In genomic region chr19:1649706-1650626, GRCh38 we compare ENCODE assay signal across 9 cellular contexts. TPM values are rescaled to one million over a fixed set of nuclear protein-coding genes. Genes with fewer than 3 reads are reported as not detected.
DNase-seq lines count a peak whose midpoint lies in the region; ATAC-seq, FAIRE-seq and TF ChIP-seq lines count a peak whose summit lies in the region.
"Had no signal": no experiment of that assay in that cellular context is flagged by ENCODE, and none has a peak within 500 bp of the region (broad histone marks: within the 10 kb centered on the region; RNA-seq: fewer than 3 reads in every experiment).

No MANE protein-coding gene starts in this region.

- peaks cover 13% of the 10 kb centered on the region for H3K79me1 ChIP-seq in mesendoderm (ENCODE audit: low read length)

- no CpG with 5 or more reads among the region's 20 CpGs for WGBS in mesendoderm (ENCODE audit: extremely low coverage, insufficient coverage, low lambda C conversion rate)

- H3K27me3 ChIP-seq in HCT116 (ENCODE audit: insufficient read depth, low read length) = no peaks in the 10 kb centered on the region
- H3K27me3 ChIP-seq in astrocyte (ENCODE audit: insufficient read depth, low read length) = no peaks in the 10 kb centered on the region
- H3K27me3 ChIP-seq in mesendoderm (ENCODE audit: insufficient read depth, low read length, poor library complexity) = no peaks in the 10 kb centered on the region

- H3K27ac ChIP-seq in HCT116 (ENCODE audit: low read depth, low read length) (peak overlapping the region; percentile 82), astrocyte (ENCODE audit: low read depth, low read length) (no peak overlapping the region), mesendoderm (ENCODE audit: low read depth, low read length) (peak overlapping the region; percentile 36)

- H3K4me1 ChIP-seq in HCT116 (ENCODE audit: control insufficient read depth in 1 of 2, insufficient read depth in 2 of 2, low read length in 2 of 2) = peaks cover 13 to 30% of the 10 kb centered on the region in 2 experiments
- H3K4me1 ChIP-seq in astrocyte (ENCODE audit: insufficient read depth, low read length) = peaks cover 3% of the 10 kb centered on the region
- H3K4me1 ChIP-seq in mesendoderm (ENCODE audit: control insufficient read depth, low read depth, low read length) = peaks cover 2% of the 10 kb centered on the region

- no peak overlapping the region for H2BK5ac ChIP-seq in mesendoderm (ENCODE audit: low read length)

- H2BK120ac ChIP-seq in mesendoderm (ENCODE audit: low read depth, low read length) = no peak overlapping the region

- peak overlapping the region; percentile 94 for H3K56ac ChIP-seq in mesendoderm (ENCODE audit: low read length)

- H3K18ac ChIP-seq in mesendoderm (ENCODE audit: low read length) = peak overlapping the region; percentile 96

- ATAC-seq in HCT116 (no peak), esophagus mucosa (no peak), GM18505 (IDR thresholded peaks at IDR 0.05; ENCODE audit: unreplicated experiment) (no peak)

- intact Hi-C loops in HCT116 (cut with micrococcal nuclease) = no loop called here

- peaks cover 3% of the 10 kb centered on the region for H3K36me3 Mint-ChIP-seq in astrocyte (ENCODE audit: low read depth, unreplicated experiment)

- no peak for FAIRE-seq in astrocyte (lab: Jason Lieb, UNC)

- H3K9ac ChIP-seq in HCT116 (ENCODE audit: low read length) = peak overlapping the region; percentile 84
- peak overlapping the region; percentile 86 for H3K9ac ChIP-seq in astrocyte (ENCODE audit: low read length)
- peak overlapping the region; percentile 93 for H3K9ac ChIP-seq in mesendoderm (ENCODE audit: low read length)

- H2BK15ac ChIP-seq in mesendoderm (replicated peaks; ENCODE audit: low read depth) = no peak overlapping the region

- POLR2A ChIA-PET in HCT116 (lab: Charles Lee) = no interaction called here

- no peaks in the 10 kb centered on the region for H3K9me3 ChIP-seq in HCT116 (ENCODE audit: control insufficient read depth in 1 of 2, insufficient read depth in 1 of 2, low read depth in 1 of 2, low read length in 2 of 2)
- H3K9me3 ChIP-seq in astrocyte (ENCODE audit: insufficient read depth, low read depth, low read length) = no peaks in the 10 kb centered on the region

- no peaks in the 10 kb centered on the region for H3K9me3 Mint-ChIP-seq in astrocyte (ENCODE audit: unreplicated experiment)

- RAD21 ChIA-PET in HCT116 (lab: Charles Lee; ENCODE audit: low non-redundant PET in 1 of 2, low total read pairs in 2 of 2, uncharacterized antibody in 2 of 2, unreplicated experiment in 2 of 2) = no interaction called here

- H3K9me2 ChIP-seq in HCT116 (ENCODE audit: insufficient read depth) = no peaks in the 10 kb centered on the region

- CTCF ChIA-PET in HCT116 (lab: Charles Lee) = no interaction called here

- H2AK5ac ChIP-seq in mesendoderm (ENCODE audit: low read length) = no peak overlapping the region

- no peak for TF ChIP-seq POLR2A in HCT116 (IDR thresholded peaks at IDR 0.05; ENCODE audit: borderline replicate concordance, extremely low read depth, insufficient read depth, insufficient read length)
- TF ChIP-seq POLR2A in GM18505 (IDR thresholded peaks at IDR 0.05; ENCODE audit: borderline replicate concordance, extremely low read depth, insufficient read depth, insufficient read length) = no peak

- H2AFZ ChIP-seq in HCT116 (ENCODE audit: low read depth, low read length, poor library complexity, severe bottlenecking) (no peak overlapping the region), astrocyte (ENCODE audit: low read depth, low read length) (no peak overlapping the region)

- H3K4me2 ChIP-seq in HCT116 (ENCODE audit: low read length) = peak overlapping the region; percentile 83
- peak overlapping the region; percentile 99 for H3K4me2 ChIP-seq in astrocyte (ENCODE audit: low read length)
- H3K4me2 ChIP-seq in mesendoderm (ENCODE audit: low read length) = peak overlapping the region; percentile 38

- BruUV-seq in HCT116 (replicated peaks; lab: Mats Ljungman, UMichigan) = no TSS peak

- H4K8ac ChIP-seq in mesendoderm (ENCODE audit: low read depth, low read length) = no peak overlapping the region

- H3K4me3 ChIP-seq in AG10803 (ENCODE audit: low read length) = peak overlapping the region; percentile 71
- peak overlapping the region; percentile 58 to 83 for H3K4me3 ChIP-seq in HCT116 (replicated peaks in 1 of 2; ENCODE audit: low read depth in 1 of 2, low read length in 2 of 2)
- H3K4me3 ChIP-seq in astrocyte (ENCODE audit: insufficient read depth, low read depth, low read length) = peak overlapping the region; percentile 84
- H3K4me3 ChIP-seq in mesendoderm (ENCODE audit: low read length) = no peak overlapping the region

- H3K23ac ChIP-seq in mesendoderm (ENCODE audit: low read length) = no peak overlapping the region

- no peaks in the 10 kb centered on the region for H3K27me3 Mint-ChIP-seq in astrocyte (ENCODE audit: low read depth, unreplicated experiment)

- peak overlapping the region; percentile 87 for H3K27ac Mint-ChIP-seq in astrocyte (ENCODE audit: unreplicated experiment)

- H3K79me2 ChIP-seq in HCT116 (ENCODE audit: insufficient read depth, low read length) (peaks cover 58% of the 10 kb centered on the region), astrocyte (ENCODE audit: insufficient read depth, low read length) (peaks cover 65% of the 10 kb centered on the region), mesendoderm (ENCODE audit: control insufficient read depth, insufficient read depth, low read length) (peaks cover 41% of the 10 kb centered on the region)

- no peak for TF ChIP-seq RAD21 in HCT116 (IDR thresholded peaks at IDR 0.05; ENCODE audit: low read depth)

- DNase-seq in AG10803 (ENCODE audit: low read depth) (no peak), HCT116 (ENCODE audit: low read depth, low spot score) (no peak), astrocyte (ENCODE audit: low read depth) (no peak), mesendoderm (no peak), EL (no peak), SHP77 treated with DMSO at 0.1 percent for 48 hours (lab: John Stamatoyannopoulos, UW) (no peak)
- DNase-seq: NCI-H524 treated with DMSO at 0.1 percent for 48 hours had no signal

- no peak overlapping the region for H3K4ac ChIP-seq in mesendoderm (ENCODE audit: low read depth, low read length)

- no peak overlapping the region for H4K5ac ChIP-seq in mesendoderm (ENCODE audit: low read length)

- peaks cover 3% of the 10 kb centered on the region for H3K4me1 Mint-ChIP-seq in astrocyte (ENCODE audit: low read depth, unreplicated experiment)

- peaks cover 14 to 31% of the 10 kb centered on the region in 2 experiments for H3K36me3 ChIP-seq in HCT116 (ENCODE audit: control insufficient read depth in 1 of 2, insufficient read depth in 2 of 2, low read length in 2 of 2)
- no peaks in the 10 kb centered on the region for H3K36me3 ChIP-seq in astrocyte (ENCODE audit: insufficient read depth, low read length)
- peaks cover 18% of the 10 kb centered on the region for H3K36me3 ChIP-seq in mesendoderm (ENCODE audit: control insufficient read depth, insufficient read depth, low read length)

- peak overlapping the region; percentile 92 for H3K4me3 Mint-ChIP-seq in astrocyte (ENCODE audit: unreplicated experiment)

- TF ChIP-seq CTCF in AG10803 (conservative IDR thresholded peaks at IDR 0.05; ENCODE audit: low read length) (no peak), HCT116 (IDR thresholded peaks at IDR 0.05 in 2 of 3, conservative IDR thresholded peaks at IDR 0.05 in 1 of 3; ENCODE audit: borderline replicate concordance in 1 of 3, insufficient read depth in 1 of 3, low read depth in 2 of 3, low read length in 2 of 3) (no peak), astrocyte (IDR thresholded peaks at IDR 0.05; ENCODE audit: insufficient read depth, low read depth, low read length) (no peak)

- H4K20me1 ChIP-seq in HCT116 (ENCODE audit: insufficient read depth) = no peaks in the 10 kb centered on the region
- H4K20me1 ChIP-seq in astrocyte (ENCODE audit: insufficient read depth, low read length) = peaks cover 57% of the 10 kb centered on the region

TF ChIP-seq in HCT116, 20 proteins besides CTCF, POLR2A, EP300 and RAD21 (continues in another document):
- TF ChIP-seq YY1 (IDR thresholded peaks at IDR 0.05; ENCODE audit: extremely low read depth, insufficient replicate concordance, low read depth, low read length) = no peak
- no peak for TF ChIP-seq SP1 (IDR thresholded peaks at IDR 0.05; ENCODE audit: low read depth)
- TF ChIP-seq REST (IDR thresholded peaks at IDR 0.05; ENCODE audit: low read depth) = no peak

RNA-seq across cellular contexts. Expression of gene TCF3, which starts 2.4 kb away (rescaled TPM):
- total RNA-seq in HCT116 (2021; ENCODE audit: unreplicated experiment) (208 TPM), astrocyte (156 and 173 TPM in 2 replicates), esophagus mucosa (39.5 TPM)
- polyA plus RNA-seq in HCT116 (2012) = 151 and 165 TPM in 2 replicates
- polyA plus RNA-seq in mesendoderm (2013, experiment 1 of 2) = 221 TPM
- 219 TPM for polyA plus RNA-seq in mesendoderm (2013, experiment 2 of 2)

RNA-seq across cellular contexts. Expression of gene UQCR11, which starts 44.7 kb away (rescaled TPM):
- 303 TPM for total RNA-seq in HCT116 (2021; ENCODE audit: unreplicated experiment)
- polyA plus RNA-seq in HCT116 (2012) = 208 and 223 TPM in 2 replicates
- 255 and 257 TPM in 2 replicates for total RNA-seq in astrocyte
- polyA plus RNA-seq in mesendoderm (2013, experiment 1 of 2) = 102 TPM
- 103 TPM for polyA plus RNA-seq in mesendoderm (2013, experiment 2 of 2)
- 225 TPM for total RNA-seq in esophagus mucosa

RNA-seq across cellular contexts. Expression of gene MBD3, which starts 57.3 kb away (rescaled TPM):
- total RNA-seq in HCT116 (2021; ENCODE audit: unreplicated experiment) (85.7 TPM), astrocyte (64.0 and 71.9 TPM in 2 replicates), esophagus mucosa (44.2 TPM)
- polyA plus RNA-seq in HCT116 (2012) = 47.8 and 52.2 TPM in 2 replicates
- polyA plus RNA-seq in mesendoderm (2013, experiment 1 of 2) = 64.6 TPM
- polyA plus RNA-seq in mesendoderm (2013, experiment 2 of 2) = 63.6 TPM

Comparison
In these comparisons a context has a peak if more than half of its experiments do, and no peak if none do; other contexts are left out.
1. H3K4me2 ChIP-seq: peak in every context shown above with its lines; median percentile 99 in astrocyte; 83 in HCT116; 38 in mesendoderm.